ENCODE assay signal across 8 cellular contexts in genomic region chr15:75723847-75724660, GRCh38. TPM values are rescaled to one million over a fixed set of nuclear protein-coding genes. Genes with fewer than 3 reads are reported as not detected.
DNase-seq lines count a peak whose midpoint lies in the region; ATAC-seq and TF ChIP-seq lines count a peak whose summit lies in the region.

No MANE protein-coding gene starts in this region.

- peaks cover 3% of the 10 kb centered on the region for H3K4me1 Mint-ChIP-seq in activated CD4-positive, alpha-beta memory T cell treated with anti-CD3 and anti-CD28 coated beads, Interleukin-2, amount 10 ng/mL, durations not matched to agents 7 days and 5 days
- H3K4me1 Mint-ChIP-seq in natural killer cell, result peaks cover 6 to 19% of the 10 kb centered on the region in 2 donors

- CTCF ChIA-PET in activated CD4-positive, alpha-beta memory T cell treated with anti-CD3 and anti-CD28 coated beads, Interleukin-2, amount 10 ng/mL, durations not matched to agents 7 days and 5 days (lab: Charles Lee), result interaction anchor here (0.9 to 3.5 kb wide), 3 partner anchors 38 to 81 kb away, joined by 3 to 24 read pairs (median 3); no protein-coding TSS in a partner anchor

- peak overlapping the region; percentile 54 for H3K27ac ChIP-seq in ACC112 (ENCODE audit: low read depth, low read length)
- H3K27ac ChIP-seq in transverse colon, result peak overlapping the region; percentile 76 to 88 (median 80)

- H2AFZ ChIP-seq in ACC112 (ENCODE audit: low read length, unreplicated experiment), result no peak overlapping the region

- in situ Hi-C loops in transverse colon (cut with MboI; ENCODE audit: low pct_ligation_motif_present in 1 of 4, low pct_unique_long_range_greater_than_20kb in 1 of 4, low sequenced_read_pairs in 3 of 4), result loop anchor here in 1 of 4 donors (10.0 kb wide), 1 partner anchor 81 kb away; no protein-coding TSS in a partner anchor

- TF ChIP-seq POLR2A in transverse colon (IDR thresholded peaks at IDR 0.05), result peak; percentile 37

- H3K79me2 ChIP-seq in ACC112 (ENCODE audit: control insufficient read depth, insufficient read depth, low read length, unreplicated experiment), result no peaks in the 10 kb centered on the region

- H3K4me1 ChIP-seq in ACC112 (ENCODE audit: control insufficient read depth, insufficient read depth, low read length, unreplicated experiment), result peaks cover 19% of the 10 kb centered on the region
- H3K4me1 ChIP-seq in transverse colon, result peaks cover 15 to 32% (median 22%) of the 10 kb centered on the region in 4 donors

- no peaks in the 10 kb centered on the region for H3K9me3 Mint-ChIP-seq in activated CD4-positive, alpha-beta memory T cell treated with anti-CD3 and anti-CD28 coated beads, Interleukin-2, amount 10 ng/mL, durations not matched to agents 7 days and 5 days
- H3K9me3 Mint-ChIP-seq in natural killer cell, result no peaks in the 10 kb centered on the region

- 24 to 78% methylated on average over 2 to 9 of the region's 9 CpGs for WGBS in transverse colon (ENCODE audit: low coverage in 1 of 2), 2 donors

- TF ChIP-seq EP300 in transverse colon (IDR thresholded peaks at IDR 0.05; ENCODE audit: low read depth), result no peak

- H3K9me3 ChIP-seq in transverse colon, result no peaks in the 10 kb centered on the region

- H3K4me3 Mint-ChIP-seq in activated CD4-positive, alpha-beta memory T cell treated with anti-CD3 and anti-CD28 coated beads, Interleukin-2, amount 10 ng/mL, durations not matched to agents 7 days and 5 days, result no peak overlapping the region
- no peak overlapping the region for H3K4me3 Mint-ChIP-seq in natural killer cell

- H3K36me3 Mint-ChIP-seq in activated CD4-positive, alpha-beta memory T cell treated with anti-CD3 and anti-CD28 coated beads, Interleukin-2, amount 10 ng/mL, durations not matched to agents 7 days and 5 days (ENCODE audit: low read depth), result no peaks in the 10 kb centered on the region
- no peaks in the 10 kb centered on the region for H3K36me3 Mint-ChIP-seq in natural killer cell

- TF ChIP-seq CTCF in fibroblast of pulmonary artery (IDR thresholded peaks at IDR 0.05; ENCODE audit: low read length, missing control alignments), result no peak
- TF ChIP-seq CTCF in natural killer cell (IDR thresholded peaks at IDR 0.05), result no peak
- no peak for TF ChIP-seq CTCF in transverse colon (IDR thresholded peaks at IDR 0.05)

- H3K36me3 ChIP-seq in ACC112 (ENCODE audit: insufficient read depth, low read length) (no peaks in the 10 kb centered on the region), transverse colon (no peaks in the 10 kb centered on the region)

- intact Hi-C loops in natural killer cell (cut with micrococcal nuclease) (loop anchor here (10.0 kb wide), 1 partner anchor 201 kb away; no protein-coding TSS in a partner anchor), transverse colon (cut with DNase I; ENCODE audit: low total_unique reads) (no loop called here)

- no peak overlapping the region for H3K4me3 ChIP-seq in ACC112 (ENCODE audit: low read depth, low read length)
- no peak overlapping the region for H3K4me3 ChIP-seq in fibroblast of pulmonary artery (replicated peaks; ENCODE audit: low read depth, low read length)
- no peak overlapping the region for H3K4me3 ChIP-seq in transverse colon

- no peaks in the 10 kb centered on the region for H3K27me3 ChIP-seq in ACC112 (ENCODE audit: insufficient read depth, low read length)
- no peaks in the 10 kb centered on the region for H3K27me3 ChIP-seq in transverse colon

- POLR2A ChIA-PET in activated CD4-positive, alpha-beta memory T cell treated with anti-CD3 and anti-CD28 coated beads, Interleukin-2, amount 10 ng/mL, durations not matched to agents 7 days and 5 days (lab: Charles Lee), result interaction anchor here (0.6 to 1.4 kb wide), 3 partner anchors 9 to 17 kb away, joined by 3 to 4 read pairs (median 3); no protein-coding TSS in a partner anchor

- H3K27ac Mint-ChIP-seq in activated CD4-positive, alpha-beta memory T cell treated with anti-CD3 and anti-CD28 coated beads, Interleukin-2, amount 10 ng/mL, durations not matched to agents 7 days and 5 days, result no peak overlapping the region
- H3K27ac Mint-ChIP-seq in natural killer cell, result no peak overlapping the region

- ATAC-seq in GM19023 (IDR thresholded peaks at IDR 0.05; ENCODE audit: unreplicated experiment) (peak; percentile 58), natural killer cell (peak; percentile 33 to 52 (median 41)), HG02642 (IDR thresholded peaks at IDR 0.05; ENCODE audit: poor library complexity, unreplicated experiment) (no peak)

- H3K27me3 Mint-ChIP-seq in activated CD4-positive, alpha-beta memory T cell treated with anti-CD3 and anti-CD28 coated beads, Interleukin-2, amount 10 ng/mL, durations not matched to agents 7 days and 5 days, result peaks cover 11% of the 10 kb centered on the region
- peaks cover 9 to 30% of the 10 kb centered on the region in 2 donors for H3K27me3 Mint-ChIP-seq in natural killer cell (ENCODE audit: low read depth in 2 of 2)

- DNase-seq in NCI-H2029 (lab: John Stamatoyannopoulos, UW) (peak; percentile 84), fibroblast of pulmonary artery (ENCODE audit: low read depth) (peak; percentile 97), natural killer cell (no peak), transverse colon (peak; percentile 94)
- DNase-seq in activated CD4-positive, alpha-beta memory T cell treated with anti-CD3 and anti-CD28 coated beads, Interleukin-2, amount 10 ng/mL, durations not matched to agents 7 days and 5 days, result peak; percentile 54

RNA-seq across cellular contexts. Expression of gene CSPG4, which starts 11.4 kb away (rescaled TPM):
- not detected for total RNA-seq in activated CD4-positive, alpha-beta memory T cell treated with anti-CD3 and anti-CD28 coated beads, Interleukin-2, amount 10 ng/mL, durations not matched to agents 7 days and 5 days
- total RNA-seq in natural killer cell (under 1 TPM; 0.05 to 0.09 (median 0.07) TPM), transverse colon (10 to 100 TPM; 11.2 to 60.9 (median 31.3) TPM)

Comparison
In these comparisons a context has a peak if more than half of its experiments do, and no peak if none do; other contexts are left out.
1. RNA of gene CSPG4, which starts 11.4 kb away (total RNA-seq): 11.2 to 60.9 TPM in transverse colon; 0.05 to 0.09 TPM in natural killer cell and not detected in activated CD4-positive, alpha-beta memory T cell treated with anti-CD3 and anti-CD28 coated beads, Interleukin-2, amount 10 ng/mL, durations not matched to agents 7 days and 5 days; every median in the first group is over 10 times any median in the second.